In the genomic region with DNA sequence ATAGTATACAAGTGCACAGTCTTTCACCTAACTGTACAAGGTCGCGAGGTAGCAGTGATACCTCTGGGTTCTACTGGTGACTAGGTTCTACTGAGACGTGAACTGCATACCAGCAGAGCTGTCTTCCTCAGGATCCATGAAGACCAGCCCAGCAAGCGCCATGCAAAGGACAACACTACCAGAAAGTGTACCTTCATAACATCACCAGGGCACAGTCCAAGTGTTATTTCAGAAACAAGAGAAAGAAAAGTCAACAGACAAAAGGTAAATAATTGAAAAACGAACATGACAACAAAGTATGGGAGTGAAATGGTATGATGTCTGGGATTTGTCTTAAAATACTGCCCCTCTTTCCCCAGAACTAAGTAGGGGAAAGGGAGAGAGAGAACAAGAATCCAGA, we compare ENCODE assay signal across 27 cellular contexts.
A peak's percentile ranks its signal among the peaks of the same experiment; 100 is the strongest.
DNase-seq lines count a peak whose midpoint lies in the region; ATAC-seq and TF ChIP-seq lines count a peak whose summit lies in the region.
"Had no signal": no experiment of that assay in that cellular context is flagged by ENCODE, and none has a peak within 500 bp of the region (broad histone marks: within the 10 kb centered on the region; RNA-seq: fewer than 3 reads in every experiment).

No MANE protein-coding gene starts in this region.

- no peak overlapping the region for H2BK15ac ChIP-seq in H9 (ENCODE audit: low read depth, low read length)

- TF ChIP-seq CTCF in H9 (conservative IDR thresholded peaks at IDR 0.05) (no peak), foreskin keratinocyte (conservative IDR thresholded peaks at IDR 0.05) (no peak), right lobe of liver (IDR thresholded peaks at IDR 0.05) (no peak)

- H3K4me2 ChIP-seq in H9 (ENCODE audit: insufficient read depth, insufficient read length, low read length): no peak overlapping the region

- no peak overlapping the region for H3K56ac ChIP-seq in H9 (ENCODE audit: insufficient read length, low read depth, low read length)

- no peak for TF ChIP-seq POLR2A in right lobe of liver (IDR thresholded peaks at IDR 0.05)

- ATAC-seq in CD4-positive, CD25-positive, alpha-beta regulatory T cell (ENCODE audit: low read depth in 2 of 2): no peak
- ATAC-seq in foreskin keratinocyte (no peak), right lobe of liver (peak; percentile 55 to 74 (median 62)), GM19328 (IDR thresholded peaks at IDR 0.05; ENCODE audit: unreplicated experiment) (no peak)
- no peak for ATAC-seq in stimulated activated naive B cell treated with anti-CD40 and anti-IgM and Interleukin-4, amounts not matched to agents 10 μg/mL and 1 μg/mL and 100 μg/mL, for 72 hours (replicated peaks)
- ATAC-seq: GM12878 had no signal

- intact Hi-C loops in right lobe of liver (cut with DNase I): no loop called here

- no peaks in the 10 kb centered on the region; the same call in 1 of the 2 replicates for H3K79me2 ChIP-seq in H9 (ENCODE audit: insufficient read depth, low read length)

- H3K9ac ChIP-seq in H9 (ENCODE audit: extremely low read depth, insufficient read length, low read length): no peak overlapping the region

- H3K4me1 ChIP-seq in CD4-positive, CD25-positive, alpha-beta regulatory T cell (ENCODE audit: control insufficient read depth, insufficient read depth, low read length, poor library complexity, severe bottlenecking): peaks cover 69% of the 10 kb centered on the region
- H3K4me1 ChIP-seq in H9 (ENCODE audit: insufficient read depth, low read length) (no peaks in the 10 kb centered on the region; the same call in 1 of the 2 replicates), foreskin keratinocyte (peaks cover 24% of the 10 kb centered on the region), right lobe of liver (peaks cover 0 to 74% (median 28%) of the 10 kb centered on the region in 4 donors)

- H3K18ac ChIP-seq in H9 (ENCODE audit: insufficient read length, low read depth, low read length): no peak overlapping the region

- H3K14ac ChIP-seq in H9 (ENCODE audit: insufficient read depth, low read length): no peak overlapping the region

- peaks cover 55 to 84% (median 70%) of the 10 kb centered on the region in 4 donors for H3K4me1 Mint-ChIP-seq in CD4-positive, CD25-positive, alpha-beta regulatory T cell
- peaks cover 16 to 21% of the 10 kb centered on the region in 2 experiments for H3K4me1 Mint-ChIP-seq in H9
- peaks cover 27 to 36% of the 10 kb centered on the region in 2 donors for H3K4me1 Mint-ChIP-seq in stimulated activated naive B cell treated with anti-CD40 and anti-IgM and Interleukin-4, amounts not matched to agents 10 μg/mL and 1 μg/mL and 100 μg/mL, for 72 hours

- no peak overlapping the region for H3K27ac ChIP-seq in CD4-positive, CD25-positive, alpha-beta regulatory T cell (ENCODE audit: insufficient read depth, low read length, poor library complexity, severe bottlenecking)
- no peak overlapping the region for H3K27ac ChIP-seq in H9 (ENCODE audit: insufficient read length, low read depth, low read length)
- H3K27ac ChIP-seq in foreskin keratinocyte: peak overlapping the region; percentile 44
- H3K27ac ChIP-seq in right lobe of liver: peak overlapping the region; percentile 76 to 94 (median 86)
- H3K27ac ChIP-seq: HL-60 had no signal

- H3K4ac ChIP-seq in H9 (ENCODE audit: low read depth, low read length): no peak overlapping the region

- H4K20me1 ChIP-seq in H9 (ENCODE audit: control insufficient read depth, insufficient read depth, insufficient read length): no peaks in the 10 kb centered on the region

- no peaks in the 10 kb centered on the region for H3K79me1 ChIP-seq in H9 (ENCODE audit: insufficient read depth, low read depth, low read length, poor library complexity, severe bottlenecking)

- peak overlapping the region; percentile 72 for H3K4me3 ChIP-seq in CD4-positive, CD25-positive, alpha-beta regulatory T cell (ENCODE audit: low read depth, low read length)
- no peak overlapping the region for H3K4me3 ChIP-seq in right lobe of liver
- H3K4me3 ChIP-seq: GM12878, PC-9 had no signal

- H2BK120ac ChIP-seq in H9 (ENCODE audit: low read depth, low read length, poor library complexity, severe bottlenecking): no peak overlapping the region

- no peaks in the 10 kb centered on the region for H3K9me3 ChIP-seq in CD4-positive, CD25-positive, alpha-beta regulatory T cell (ENCODE audit: control insufficient read depth in 2 of 2, low read length in 2 of 2)
- H3K9me3 ChIP-seq in H9 (ENCODE audit: control insufficient read depth, low read depth, low read length) (no peaks in the 10 kb centered on the region), right lobe of liver (no peaks in the 10 kb centered on the region)

- no peak for DNase-seq in CD4-positive, CD25-positive, alpha-beta regulatory T cell
- DNase-seq in H9 (no peak), foreskin keratinocyte (no peak), right lobe of liver (peak in 2 of 3 donors; percentile 29 to 51), CD1c-positive myeloid dendritic cell (ENCODE audit: extremely low spot score) (no peak)
- no peak for DNase-seq in stimulated activated naive B cell treated with anti-CD40 and anti-IgM and Interleukin-4, amounts not matched to agents 10 μg/mL and 1 μg/mL and 100 μg/mL, for 72 hours
- DNase-seq: C1 segment of cervical spinal cord; DMS79; EL; GDM1; Karpas-422; MV-4-11; NCI-H1105; NCI-H1436 treated with DMSO at 0.1 percent for 48 hours; NCI-H1930; NCI-H2107; NCI-H446; NCI-H526; NCI-H82; NK-92 treated with Interleukin-12 subunit alpha and Interleukin-12 subunit beta, amount 100 ng/mL, for 24 hours; PC-9; RPMI8226; SHP77; T-helper 1 cell had no signal

- H2AK5ac ChIP-seq in H9 (ENCODE audit: insufficient read length, low read length): no peak overlapping the region

- peak overlapping the region in 1 of 3 donors; percentile 70 for H3K27ac Mint-ChIP-seq in CD4-positive, CD25-positive, alpha-beta regulatory T cell
- H3K27ac Mint-ChIP-seq in H9: no peak overlapping the region; a peak in 1 of 7 replicates
- H3K27ac Mint-ChIP-seq in stimulated activated naive B cell treated with anti-CD40 and anti-IgM and Interleukin-4, amounts not matched to agents 10 μg/mL and 1 μg/mL and 100 μg/mL, for 72 hours: no peak overlapping the region

- H4K91ac ChIP-seq in H9 (ENCODE audit: insufficient read length, low read depth, low read length): no peak overlapping the region

- no peak overlapping the region for H4K5ac ChIP-seq in H9 (ENCODE audit: insufficient read length, low read depth, low read length)

- H4K8ac ChIP-seq in H9 (replicated peaks; ENCODE audit: insufficient read length, low read depth, low read length): no peak overlapping the region

- no peak overlapping the region for H2AFZ ChIP-seq in H9 (ENCODE audit: low read length)
- H2AFZ ChIP-seq: PC-9 had no signal

- H3K36me3 Mint-ChIP-seq in CD4-positive, CD25-positive, alpha-beta regulatory T cell: peaks cover 6% of the 10 kb centered on the region
- H3K36me3 Mint-ChIP-seq in H9 (ENCODE audit: insufficient read depth in 1 of 3, low read depth in 3 of 3): no peaks in the 10 kb centered on the region
- H3K36me3 Mint-ChIP-seq in stimulated activated naive B cell treated with anti-CD40 and anti-IgM and Interleukin-4, amounts not matched to agents 10 μg/mL and 1 μg/mL and 100 μg/mL, for 72 hours: peaks cover 12% of the 10 kb centered on the region in 2 donors

- no peak overlapping the region for H2BK5ac ChIP-seq in H9 (ENCODE audit: insufficient read length, low read length)

- no peak overlapping the region for H2BK20ac ChIP-seq in H9 (ENCODE audit: low read depth, low read length, poor library complexity, severe bottlenecking)

- WGBS in H9 (ENCODE audit: extremely low coverage, insufficient read length, low lambda C conversion rate): no CpG with 5 or more reads among the region's 5 CpGs
- WGBS in right lobe of liver (ENCODE audit: insufficient coverage, low coverage, low lambda C conversion rate, missing lambda C conversion rate): 35% methylated on average over 3 of the region's 5 CpGs

- H3K4me3 Mint-ChIP-seq in CD4-positive, CD25-positive, alpha-beta regulatory T cell: peak overlapping the region in 3 of 4 donors; percentile 27 to 56 (median 50)
- H3K4me3 Mint-ChIP-seq in H9: no peak overlapping the region
- H3K4me3 Mint-ChIP-seq in stimulated activated naive B cell treated with anti-CD40 and anti-IgM and Interleukin-4, amounts not matched to agents 10 μg/mL and 1 μg/mL and 100 μg/mL, for 72 hours: no peak overlapping the region

- no peaks in the 10 kb centered on the region for H3K27me3 ChIP-seq in CD4-positive, CD25-positive, alpha-beta regulatory T cell (ENCODE audit: control insufficient read depth, insufficient read depth, low read length)
- H3K27me3 ChIP-seq in H9 (ENCODE audit: insufficient read depth, low read length) (no peaks in the 10 kb centered on the region), foreskin keratinocyte (no peaks in the 10 kb centered on the region), right lobe of liver (no peaks in the 10 kb centered on the region)

- H3K27me3 Mint-ChIP-seq in CD4-positive, CD25-positive, alpha-beta regulatory T cell: no peaks in the 10 kb centered on the region
- no peaks in the 10 kb centered on the region for H3K27me3 Mint-ChIP-seq in H9 (ENCODE audit: low read depth)
- H3K27me3 Mint-ChIP-seq in stimulated activated naive B cell treated with anti-CD40 and anti-IgM and Interleukin-4, amounts not matched to agents 10 μg/mL and 1 μg/mL and 100 μg/mL, for 72 hours: no peaks in the 10 kb centered on the region

- H3K9me3 Mint-ChIP-seq in CD4-positive, CD25-positive, alpha-beta regulatory T cell: no peaks in the 10 kb centered on the region
- no peaks in the 10 kb centered on the region for H3K9me3 Mint-ChIP-seq in H9
- peaks cover 0 to 2% of the 10 kb centered on the region in 2 donors for H3K9me3 Mint-ChIP-seq in stimulated activated naive B cell treated with anti-CD40 and anti-IgM and Interleukin-4, amounts not matched to agents 10 μg/mL and 1 μg/mL and 100 μg/mL, for 72 hours

- no peaks in the 10 kb centered on the region for H3K23me2 ChIP-seq in H9 (ENCODE audit: insufficient read length, low read depth, low read length, poor library complexity, severe bottlenecking)

- no peak overlapping the region for H3T11ph ChIP-seq in H9 (ENCODE audit: low read length)

- H2BK12ac ChIP-seq in H9 (ENCODE audit: insufficient read length, low read depth, low read length): peak overlapping the region; percentile 73

- peaks cover 4% of the 10 kb centered on the region for H3K36me3 ChIP-seq in CD4-positive, CD25-positive, alpha-beta regulatory T cell (ENCODE audit: control insufficient read depth, insufficient read depth, low read length)
- no peaks in the 10 kb centered on the region for H3K36me3 ChIP-seq in right lobe of liver

- no peak overlapping the region for H3K23ac ChIP-seq in H9 (ENCODE audit: insufficient read length, low read depth, low read length)

Comparison
In these comparisons a context has a peak if more than half of its experiments do, and no peak if none do; other contexts are left out.
1. ATAC-seq: peak in right lobe of liver (4 of 4); none in CD4-positive, CD25-positive, alpha-beta regulatory T cell (0 of 2), foreskin keratinocyte (single experiment), stimulated activated naive B cell treated with anti-CD40 and anti-IgM and Interleukin-4, amounts not matched to agents 10 μg/mL and 1 μg/mL and 100 μg/mL, for 72 hours (0 of 2) and GM19328 (single experiment).
2. DNase-seq: peak in right lobe of liver (2 of 3); none in CD4-positive, CD25-positive, alpha-beta regulatory T cell (0 of 3), H9 (single experiment), foreskin keratinocyte (0 of 2), stimulated activated naive B cell treated with anti-CD40 and anti-IgM and Interleukin-4, amounts not matched to agents 10 μg/mL and 1 μg/mL and 100 μg/mL, for 72 hours (single experiment) and CD1c-positive myeloid dendritic cell (single experiment).
3. H3K27ac ChIP-seq: peak in foreskin keratinocyte (single experiment) and right lobe of liver (3 of 3); none in CD4-positive, CD25-positive, alpha-beta regulatory T cell (single experiment) and H9 (single experiment).
4. H3K4me3 Mint-ChIP-seq: peak in CD4-positive, CD25-positive, alpha-beta regulatory T cell (3 of 4); none in H9 (0 of 2) and stimulated activated naive B cell treated with anti-CD40 and anti-IgM and Interleukin-4, amounts not matched to agents 10 μg/mL and 1 μg/mL and 100 μg/mL, for 72 hours (0 of 2).